In the genomic region with DNA sequence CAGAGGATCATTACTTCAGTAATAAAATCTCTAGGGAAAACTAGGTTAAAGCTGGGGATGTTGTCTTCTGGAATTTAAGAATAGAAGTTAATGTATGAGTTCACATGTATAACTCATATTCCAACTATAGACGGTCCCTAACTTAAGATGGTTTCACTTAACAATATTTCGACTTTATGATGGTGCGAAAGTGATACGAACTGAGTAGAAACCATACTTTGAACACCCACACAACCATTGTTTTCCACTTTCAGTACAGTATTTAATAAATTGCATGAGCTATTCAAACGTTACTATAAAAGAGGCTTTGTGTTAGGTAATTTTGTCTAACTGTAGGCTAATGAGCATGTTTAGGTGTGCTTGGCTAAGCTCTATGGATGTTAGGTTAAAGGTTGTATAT, we compare ENCODE assay signal across 26 cellular contexts. TPM values are rescaled to one million over a fixed set of nuclear protein-coding genes. Genes with fewer than 3 reads are reported as not detected.
DNase-seq lines count a peak whose midpoint lies in the region; ATAC-seq and TF ChIP-seq lines count a peak whose summit lies in the region.
"Had no signal": no experiment of that assay in that cellular context is flagged by ENCODE, and none has a peak within 500 bp of the region (broad histone marks: within the 10 kb centered on the region; RNA-seq: fewer than 3 reads in every experiment).

No MANE protein-coding gene starts in this region.

- in situ Hi-C loops in GM13976 (cut with MboI; ENCODE audit: low sequenced_read_pairs, unreplicated experiment): no loop called here

- no peak for DNase-seq in CD14-positive monocyte (ENCODE audit: low spot score)
- no peak for DNase-seq in GM13976 (ENCODE audit: low spot score)
- DNase-seq in H4 (ENCODE audit: low spot score): no peak
- DNase-seq: activated B cell treated with CpG ODN at 0.5 μM for 24 hours; activated effector memory CD4-positive, alpha-beta T cell treated with Interleukin-2 at 50 U/mL for 16 hours; amniotic stem cell; central memory CD4-positive, alpha-beta T cell; DMS 273 treated with DMSO at 0.1 percent for 48 hours; effector memory CD4-positive, alpha-beta T cell; kidney; mesenchymal stem cell; natural killer cell; NCI-H1436 treated with DMSO at 0.1 percent for 48 hours; NCI-H345; SHP77 treated with DMSO at 0.1 percent for 48 hours; small intestine; stimulated activated naive CD4-positive, alpha-beta T cell; T-helper 2 cell had no signal

- no peak for TF ChIP-seq CTCF in CD14-positive monocyte (IDR thresholded peaks at IDR 0.05)
- no peak for TF ChIP-seq CTCF in GM13976 (IDR thresholded peaks at IDR 0.05; ENCODE audit: borderline replicate concordance, control extremely low read depth, extremely low read depth, insufficient read depth, missing control alignments)

- H3K27ac Mint-ChIP-seq in activated T-helper 17 cell treated with anti-CD3 and anti-CD28 coated beads, Interleukin-2, amount 50 U/mL, for 72 hours: no peak overlapping the region
- no peak overlapping the region for H3K27ac Mint-ChIP-seq in CD14-positive monocyte
- H3K27ac Mint-ChIP-seq: activated B cell treated with CpG ODN at 0.5 μM for 24 hours, B cell, natural killer cell, progenitor cell of endocrine pancreas, type B pancreatic cell had no signal

- intact Hi-C loops in CD14-positive monocyte (cut with micrococcal nuclease): no loop called here

- no peaks in the 10 kb centered on the region for H3K36me3 Mint-ChIP-seq in activated T-helper 17 cell treated with anti-CD3 and anti-CD28 coated beads, Interleukin-2, amount 50 U/mL, for 72 hours (ENCODE audit: low read depth)
- H3K36me3 Mint-ChIP-seq in CD14-positive monocyte: no peaks in the 10 kb centered on the region
- H3K36me3 Mint-ChIP-seq: natural killer cell had no signal

- H3K9me3 Mint-ChIP-seq in activated T-helper 17 cell treated with anti-CD3 and anti-CD28 coated beads, Interleukin-2, amount 50 U/mL, for 72 hours: peaks cover 6% of the 10 kb centered on the region
- peaks cover 0 to 3% (median 2%) of the 10 kb centered on the region in 7 donors for H3K9me3 Mint-ChIP-seq in CD14-positive monocyte
- H3K9me3 Mint-ChIP-seq: activated B cell treated with CpG ODN at 0.5 μM for 24 hours had no signal

- no peaks in the 10 kb centered on the region for H3K4me1 Mint-ChIP-seq in activated T-helper 17 cell treated with anti-CD3 and anti-CD28 coated beads, Interleukin-2, amount 50 U/mL, for 72 hours
- peaks cover 2% of the 10 kb centered on the region for H3K4me1 Mint-ChIP-seq in CD14-positive monocyte
- H3K4me1 Mint-ChIP-seq: natural killer cell had no signal

- peaks cover 6% of the 10 kb centered on the region for H3K27me3 Mint-ChIP-seq in activated T-helper 17 cell treated with anti-CD3 and anti-CD28 coated beads, Interleukin-2, amount 50 U/mL, for 72 hours
- H3K27me3 Mint-ChIP-seq in CD14-positive monocyte (ENCODE audit: low read depth in 3 of 3): no peaks in the 10 kb centered on the region
- H3K27me3 Mint-ChIP-seq: activated B cell treated with CpG ODN at 0.5 μM for 24 hours, B cell, progenitor cell of endocrine pancreas, type B pancreatic cell had no signal

- no peak overlapping the region for H3K4me3 Mint-ChIP-seq in activated T-helper 17 cell treated with anti-CD3 and anti-CD28 coated beads, Interleukin-2, amount 50 U/mL, for 72 hours
- no peak overlapping the region for H3K4me3 Mint-ChIP-seq in CD14-positive monocyte
- H3K4me3 Mint-ChIP-seq: activated B cell treated with CpG ODN at 0.5 μM for 24 hours, B cell, natural killer cell, type B pancreatic cell had no signal

- ATAC-seq in GM18873 (IDR thresholded peaks at IDR 0.05; ENCODE audit: low FRiP score, unreplicated experiment) (peak; percentile 88), GM21619 (IDR thresholded peaks at IDR 0.05; ENCODE audit: unreplicated experiment) (peak; percentile 89), HG03039 (IDR thresholded peaks at IDR 0.05; ENCODE audit: unreplicated experiment) (peak; percentile 92), HG02981 (IDR thresholded peaks at IDR 0.05; ENCODE audit: unreplicated experiment) (no peak)
- peak; percentile 56 for ATAC-seq in activated T-helper 17 cell treated with anti-CD3 and anti-CD28 coated beads, Interleukin-2, amount 50 U/mL, for 72 hours (replicated peaks)
- ATAC-seq: natural killer cell had no signal

RNA-seq across cellular contexts. Expression of gene CCSER1, which starts 38.7 kb away (rescaled TPM):
- total RNA-seq in activated T-helper 17 cell treated with anti-CD3 and anti-CD28 coated beads, Interleukin-2, amount 50 U/mL, for 72 hours: under 1 TPM; 0.64 to 0.78 TPM
- under 1 TPM; 0.09 to 0.13 TPM for polyA plus RNA-seq in CD14-positive monocyte
- total RNA-seq in H4 (2014; rRNA removed; shearing (Covaris generic)): 1.5 and 2.8 TPM in 2 replicates
